In the genomic region with DNA sequence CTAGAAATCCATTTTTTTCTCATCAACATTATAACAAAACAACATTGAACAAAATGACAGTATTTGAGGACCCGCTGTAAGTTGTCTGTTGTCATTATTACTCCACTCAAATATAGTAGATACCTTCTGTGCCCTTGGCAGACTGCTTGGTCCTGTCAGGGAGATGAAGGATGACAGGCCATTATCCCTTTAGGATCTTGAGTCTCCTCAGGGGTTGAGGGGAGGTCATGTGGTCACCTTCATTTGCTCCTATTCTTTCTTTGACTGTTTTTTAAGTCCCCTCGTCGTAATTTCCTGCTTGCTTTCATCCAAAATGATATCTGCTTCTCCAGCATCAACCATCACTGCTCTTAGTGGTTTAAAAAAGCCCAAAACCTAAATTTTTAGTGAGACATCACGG, we compare ENCODE assay signal across 1 cellular context.
TF ChIP-seq lines count a peak whose summit lies in the region.

No MANE protein-coding gene starts in this region.

TF ChIP-seq in K562, 482 proteins besides CTCF, POLR2A, EP300 and RAD21:
- TF ChIP-seq FOXA1 (IDR thresholded peaks at IDR 0.05; ENCODE audit: borderline replicate concordance) (no peak), MEIS2 (IDR thresholded peaks at IDR 0.05; ENCODE audit: partially characterized antibody) (peak; percentile 73), ESRRA (IDR thresholded peaks at IDR 0.05; ENCODE audit: borderline replicate concordance, low read depth) (0 out of 2 replicates have a peak, but pooled peaks have one; percentile 17), ZNF184 (CRISPR knock-in tag; IDR thresholded peaks at IDR 0.05) (no peak), PKNOX1 (IDR thresholded peaks at IDR 0.05) (peak; percentile 68)
- TF ChIP-seq, protein P1, sequence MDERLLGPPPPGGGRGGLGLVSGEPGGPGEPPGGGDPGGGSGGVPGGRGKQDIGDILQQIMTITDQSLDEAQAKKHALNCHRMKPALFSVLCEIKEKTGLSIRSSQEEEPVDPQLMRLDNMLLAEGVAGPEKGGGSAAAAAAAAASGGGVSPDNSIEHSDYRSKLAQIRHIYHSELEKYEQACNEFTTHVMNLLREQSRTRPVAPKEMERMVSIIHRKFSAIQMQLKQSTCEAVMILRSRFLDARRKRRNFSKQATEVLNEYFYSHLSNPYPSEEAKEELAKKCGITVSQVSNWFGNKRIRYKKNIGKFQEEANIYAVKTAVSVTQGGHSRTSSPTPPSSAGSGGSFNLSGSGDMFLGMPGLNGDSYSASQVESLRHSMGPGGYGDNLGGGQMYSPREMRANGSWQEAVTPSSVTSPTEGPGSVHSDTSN (CRISPR knock-in tag; IDR thresholded peaks at IDR 0.05; ENCODE audit: low read depth): no peak
- TF ChIP-seq, protein P1 (tag; conservative IDR thresholded peaks at IDR 0.05; ENCODE audit: low read depth): peak; percentile 79
- TF ChIP-seq, protein P2, sequence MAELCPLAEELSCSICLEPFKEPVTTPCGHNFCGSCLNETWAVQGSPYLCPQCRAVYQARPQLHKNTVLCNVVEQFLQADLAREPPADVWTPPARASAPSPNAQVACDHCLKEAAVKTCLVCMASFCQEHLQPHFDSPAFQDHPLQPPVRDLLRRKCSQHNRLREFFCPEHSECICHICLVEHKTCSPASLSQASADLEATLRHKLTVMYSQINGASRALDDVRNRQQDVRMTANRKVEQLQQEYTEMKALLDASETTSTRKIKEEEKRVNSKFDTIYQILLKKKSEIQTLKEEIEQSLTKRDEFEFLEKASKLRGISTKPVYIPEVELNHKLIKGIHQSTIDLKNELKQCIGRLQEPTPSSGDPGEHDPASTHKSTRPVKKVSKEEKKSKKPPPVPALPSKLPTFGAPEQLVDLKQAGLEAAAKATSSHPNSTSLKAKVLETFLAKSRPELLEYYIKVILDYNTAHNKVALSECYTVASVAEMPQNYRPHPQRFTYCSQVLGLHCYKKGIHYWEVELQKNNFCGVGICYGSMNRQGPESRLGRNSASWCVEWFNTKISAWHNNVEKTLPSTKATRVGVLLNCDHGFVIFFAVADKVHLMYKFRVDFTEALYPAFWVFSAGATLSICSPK (IDR thresholded peaks at IDR 0.05; ENCODE audit: borderline replicate concordance): no peak
